21 cellular contexts compared by ENCODE assay signal in the genomic region with DNA sequence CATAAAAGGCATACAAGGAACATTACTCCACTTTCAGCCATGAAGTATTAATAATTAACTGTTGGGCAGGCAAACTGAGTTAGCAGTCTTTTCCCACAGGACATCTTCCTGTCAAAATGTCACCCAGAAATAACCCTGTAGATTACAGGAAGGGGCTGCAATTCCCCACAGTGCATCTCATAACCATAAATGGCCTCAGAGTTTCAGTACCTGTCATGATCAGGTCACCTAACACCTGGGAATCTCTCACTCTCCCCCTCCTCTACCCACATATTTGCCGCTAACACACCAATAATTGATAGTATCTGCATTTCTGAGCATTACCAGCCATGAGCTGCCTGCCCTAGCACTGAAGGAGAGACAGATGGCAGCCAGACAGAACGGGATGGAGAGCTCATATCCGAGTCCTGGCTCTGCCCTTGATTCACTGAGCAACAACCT.
DNase-seq lines count a peak whose midpoint lies in the region; ATAC-seq, FAIRE-seq and TF ChIP-seq lines count a peak whose summit lies in the region.
"Had no signal": no experiment of that assay in that cellular context is flagged by ENCODE, and none has a peak within 500 bp of the region (broad histone marks: within the 10 kb centered on the region; RNA-seq: fewer than 3 reads in every experiment).

No MANE protein-coding gene starts in this region.

- H3K4me1 ChIP-seq in A549 (peaks cover 7% of the 10 kb centered on the region), astrocyte (ENCODE audit: insufficient read depth, low read length) (peaks cover 4% of the 10 kb centered on the region), foreskin keratinocyte (no peaks in the 10 kb centered on the region)
- H3K4me1 ChIP-seq: colonic mucosa had no signal

- DNase-seq in A549 (ENCODE audit: low read depth in 1 of 2, low spot score in 1 of 2), result no peak
- DNase-seq in GM19239 (ENCODE audit: insufficient read length, low spot score), result no peak
- DNase-seq in astrocyte (ENCODE audit: low read depth), result no peak
- no peak for DNase-seq in foreskin keratinocyte
- no peak for DNase-seq in NCI-H1105 (lab: John Stamatoyannopoulos, UW)
- no peak for DNase-seq in iPS-NIHi11 (ENCODE audit: low spot score)
- no peak for DNase-seq in COR-L47 (lab: John Stamatoyannopoulos, UW)
- DNase-seq: activated CD4-positive, CD25-positive, alpha-beta regulatory T cell treated with anti-CD3 and anti-CD28 coated beads, Interleukin-2, amount 50 U/mL, for 72 hours; CD8-positive, alpha-beta memory T cell; colonic mucosa; H9; hippocampal formation; naive thymus-derived CD8-positive, alpha-beta T cell; NCI-H1105 treated with DMSO at 0.1 percent for 48 hours; NCI-H226; NK-92 treated with Interleukin-12 subunit alpha and Interleukin-12 subunit beta, amount 100 ng/mL, for 24 hours; stimulated activated CD8-positive, alpha-beta memory T cell treated with anti-CD3 and anti-CD28 coated beads, Interleukin-4, amount 100 ng/mL, for 48 hours had no signal

- H3K4me3 ChIP-seq in A549, result no peak overlapping the region
- no peak overlapping the region for H3K4me3 ChIP-seq in astrocyte (ENCODE audit: insufficient read depth, low read depth, low read length)
- H3K4me3 ChIP-seq: colonic mucosa had no signal

- WGBS in A549 (ENCODE audit: missing lambda C conversion rate), result 82% methylated on average over 3 of the region's 3 CpGs

- no peak for TF ChIP-seq POLR2A in A549 (IDR thresholded peaks at IDR 0.05; ENCODE audit: low read length)

- TF ChIP-seq EP300 in A549 (IDR thresholded peaks at IDR 0.05), result no peak

- H3K27ac ChIP-seq in A549 (no peak overlapping the region), astrocyte (ENCODE audit: low read depth, low read length) (no peak overlapping the region), foreskin keratinocyte (no peak overlapping the region)
- H3K27ac ChIP-seq: colonic mucosa had no signal

- H3K4me3 Mint-ChIP-seq in astrocyte (ENCODE audit: unreplicated experiment), result no peak overlapping the region
- H3K4me3 Mint-ChIP-seq in nephron, result peak overlapping the region in 1 of 3 experiments; percentile 40
- H3K4me3 Mint-ChIP-seq: activated naive CD8-positive, alpha-beta T cell; CD8-positive, alpha-beta memory T cell; H9; naive thymus-derived CD8-positive, alpha-beta T cell had no signal

- POLR2A ChIA-PET in A549 (lab: Yijun Ruan, JAX), result no interaction called here

- H3K9me3 Mint-ChIP-seq in astrocyte (ENCODE audit: unreplicated experiment) (peaks cover 3% of the 10 kb centered on the region), nephron (peaks cover 19% of the 10 kb centered on the region)

- H3K4me1 Mint-ChIP-seq in astrocyte (ENCODE audit: low read depth, unreplicated experiment), result peaks cover 11% of the 10 kb centered on the region
- H3K4me1 Mint-ChIP-seq in nephron, result peaks cover 29% of the 10 kb centered on the region
- H3K4me1 Mint-ChIP-seq: CD8-positive, alpha-beta memory T cell had no signal

- no peaks in the 10 kb centered on the region for H4K20me1 ChIP-seq in astrocyte (ENCODE audit: insufficient read depth, low read length)

- no peaks in the 10 kb centered on the region for H3K36me3 ChIP-seq in astrocyte (ENCODE audit: insufficient read depth, low read length)
- H3K36me3 ChIP-seq: colonic mucosa had no signal

- peaks cover 3% of the 10 kb centered on the region for H3K36me3 Mint-ChIP-seq in astrocyte (ENCODE audit: low read depth, unreplicated experiment)
- H3K36me3 Mint-ChIP-seq in nephron (ENCODE audit: low read depth), result peaks cover 6% of the 10 kb centered on the region

- no peaks in the 10 kb centered on the region for H3K79me2 ChIP-seq in astrocyte (ENCODE audit: insufficient read depth, low read length)

- H3K9ac ChIP-seq in astrocyte (ENCODE audit: low read length), result no peak overlapping the region

- H3K9me3 ChIP-seq in A549 (peaks cover 3% of the 10 kb centered on the region; the same call in 1 of the 3 replicates), astrocyte (ENCODE audit: insufficient read depth, low read depth, low read length) (no peaks in the 10 kb centered on the region)
- H3K9me3 ChIP-seq: colonic mucosa had no signal

- CTCF ChIA-PET in A549 (lab: Yijun Ruan, JAX), result no interaction called here

- H3K27me3 ChIP-seq in astrocyte (ENCODE audit: insufficient read depth, low read length), result no peaks in the 10 kb centered on the region
- H3K27me3 ChIP-seq in foreskin keratinocyte, result no peaks in the 10 kb centered on the region
- H3K27me3 ChIP-seq: colonic mucosa had no signal

- TF ChIP-seq CTCF in A549 (IDR thresholded peaks at IDR 0.05), result no peak
- TF ChIP-seq CTCF in astrocyte (IDR thresholded peaks at IDR 0.05; ENCODE audit: insufficient read depth, low read depth, low read length), result no peak
- no peak for TF ChIP-seq CTCF in nephron (IDR thresholded peaks at IDR 0.05; ENCODE audit: unreplicated experiment in 3 of 3)
- no peak for TF ChIP-seq CTCF in foreskin keratinocyte (conservative IDR thresholded peaks at IDR 0.05)

- ATAC-seq in A549 (no peak), foreskin keratinocyte (no peak)
- ATAC-seq: naive thymus-derived CD8-positive, alpha-beta T cell had no signal

- FAIRE-seq in A549 (lab: Jason Lieb, UNC) (no peak), GM19239 (lab: Jason Lieb, UNC) (peak; percentile 69), astrocyte (lab: Jason Lieb, UNC) (no peak)
- FAIRE-seq: keratinocyte, urothelium cell line had no signal

- H3K4me2 ChIP-seq in A549, result 0 out of 3 replicates have a peak overlapping the region, but pooled peaks have one; percentile 13
- H3K4me2 ChIP-seq in astrocyte (ENCODE audit: low read length), result no peak overlapping the region

- H3K27me3 Mint-ChIP-seq in astrocyte (ENCODE audit: low read depth, unreplicated experiment), result no peaks in the 10 kb centered on the region
- no peaks in the 10 kb centered on the region for H3K27me3 Mint-ChIP-seq in nephron (ENCODE audit: low read depth)
- H3K27me3 Mint-ChIP-seq: activated naive CD8-positive, alpha-beta T cell; naive thymus-derived CD8-positive, alpha-beta T cell had no signal

- H3K27ac Mint-ChIP-seq in astrocyte (ENCODE audit: unreplicated experiment) (peak overlapping the region; percentile 75), nephron (peak overlapping the region; percentile 89 to 95 (median 92))
- H3K27ac Mint-ChIP-seq: activated naive CD8-positive, alpha-beta T cell; CD8-positive, alpha-beta memory T cell; H9; naive thymus-derived CD8-positive, alpha-beta T cell had no signal

- H2AFZ ChIP-seq in astrocyte (ENCODE audit: low read depth, low read length), result no peak overlapping the region

- TF ChIP-seq RAD21 in A549 (conservative IDR thresholded peaks at IDR 0.05 in 1 of 2, IDR thresholded peaks at IDR 0.05 in 1 of 2), result no peak

TF ChIP-seq in A549, 52 proteins besides CTCF, POLR2A, EP300 and RAD21:
- no peak for TF ChIP-seq NFE2L2 (conservative IDR thresholded peaks at IDR 0.05; ENCODE audit: low read length)
- TF ChIP-seq CEBPB (IDR thresholded peaks at IDR 0.05), result no peak
- TF ChIP-seq HDAC2 (IDR thresholded peaks at IDR 0.05), result no peak
- TF ChIP-seq CHD4 (IDR thresholded peaks at IDR 0.05; ENCODE audit: borderline replicate concordance), result no peak
- TF ChIP-seq, protein P1, sequence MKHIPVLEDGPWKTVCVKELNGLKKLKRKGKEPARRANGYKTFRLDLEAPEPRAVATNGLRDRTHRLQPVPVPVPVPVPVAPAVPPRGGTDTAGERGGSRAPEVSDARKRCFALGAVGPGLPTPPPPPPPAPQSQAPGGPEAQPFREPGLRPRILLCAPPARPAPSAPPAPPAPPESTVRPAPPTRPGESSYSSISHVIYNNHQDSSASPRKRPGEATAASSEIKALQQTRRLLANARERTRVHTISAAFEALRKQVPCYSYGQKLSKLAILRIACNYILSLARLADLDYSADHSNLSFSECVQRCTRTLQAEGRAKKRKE (CRISPR knock-in tag; IDR thresholded peaks at IDR 0.05; ENCODE audit: low read depth), result no peak
- TF ChIP-seq PHF8 (IDR thresholded peaks at IDR 0.05; ENCODE audit: borderline replicate concordance, low read depth), result no peak
- TF ChIP-seq FOSL2 (IDR thresholded peaks at IDR 0.05), result no peak
- TF ChIP-seq FOSL2 (CRISPR knock-in tag; IDR thresholded peaks at IDR 0.05), result no peak
- TF ChIP-seq RFX5 (IDR thresholded peaks at IDR 0.05), result no peak
- TF ChIP-seq, protein P2, sequence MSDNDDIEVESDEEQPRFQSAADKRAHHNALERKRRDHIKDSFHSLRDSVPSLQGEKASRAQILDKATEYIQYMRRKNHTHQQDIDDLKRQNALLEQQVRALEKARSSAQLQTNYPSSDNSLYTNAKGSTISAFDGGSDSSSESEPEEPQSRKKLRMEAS (IDR thresholded peaks at IDR 0.05), result no peak
- no peak for TF ChIP-seq TP53 (CRISPR knock-in tag; IDR thresholded peaks at IDR 0.05)
- no peak for TF ChIP-seq RNF2 (IDR thresholded peaks at IDR 0.05; ENCODE audit: borderline replicate concordance, low read depth)
- no peak for TF ChIP-seq SREBF2 (IDR thresholded peaks at IDR 0.05)
- TF ChIP-seq ZFP36 (IDR thresholded peaks at IDR 0.05; ENCODE audit: borderline replicate concordance, partially characterized antibody), result no peak
- no peak for TF ChIP-seq HOXA7 (CRISPR knock-in tag; IDR thresholded peaks at IDR 0.05)
- TF ChIP-seq, protein P3, sequence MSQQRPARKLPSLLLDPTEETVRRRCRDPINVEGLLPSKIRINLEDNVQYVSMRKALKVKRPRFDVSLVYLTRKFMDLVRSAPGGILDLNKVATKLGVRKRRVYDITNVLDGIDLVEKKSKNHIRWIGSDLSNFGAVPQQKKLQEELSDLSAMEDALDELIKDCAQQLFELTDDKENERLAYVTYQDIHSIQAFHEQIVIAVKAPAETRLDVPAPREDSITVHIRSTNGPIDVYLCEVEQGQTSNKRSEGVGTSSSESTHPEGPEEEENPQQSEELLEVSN (IDR thresholded peaks at IDR 0.05; ENCODE audit: borderline replicate concordance, low read depth), result no peak
- no peak for TF ChIP-seq ESRRA (IDR thresholded peaks at IDR 0.05; ENCODE audit: borderline replicate concordance, low read length)
- no peak for TF ChIP-seq RARB (CRISPR knock-in tag; IDR thresholded peaks at IDR 0.05)
- no peak for TF ChIP-seq JUNB (IDR thresholded peaks at IDR 0.05)
